ENCODE assay signal across 15 cellular contexts in genomic region chr6:113344969-113345368, GRCh38.
DNase-seq lines count a peak whose midpoint lies in the region; TF ChIP-seq lines count a peak whose summit lies in the region.
"Had no signal": no experiment of that assay in that cellular context is flagged by ENCODE, and none has a peak within 500 bp of the region (broad histone marks: within the 10 kb centered on the region; RNA-seq: fewer than 3 reads in every experiment).

No MANE protein-coding gene starts in this region.

- DNase-seq in GM23248 (peak; percentile 44), amniotic epithelial cell (ENCODE audit: low read depth) (peak; percentile 63), iris pigment epithelial cell (ENCODE audit: low read depth) (peak; percentile 62), mesothelial cell of epicardium (ENCODE audit: low spot score in 2 of 2, unreplicated experiment in 2 of 2) (no peak)
- no peak for DNase-seq in CD4-positive, alpha-beta memory T cell
- DNase-seq in activated CD4-positive, alpha-beta T cell treated with anti-CD3 and anti-CD28 coated beads, Interleukin-2, amount 50 U/mL, for 48 hours: no peak
- DNase-seq: C1 segment of cervical spinal cord; H7; NCI-H1048; NCI-H1436 treated with DMSO at 0.1 percent for 48 hours; NCI-H2081; NK-92 treated with Interleukin-12 subunit alpha and Interleukin-12 subunit beta, amount 100 ng/mL, for 24 hours; Right ventricle myocardium superior had no signal

- H3K9ac ChIP-seq in GM23248: no peak overlapping the region

- H3K27ac ChIP-seq in ACC112 (ENCODE audit: low read depth, low read length): no peak overlapping the region
- H3K27ac ChIP-seq in GM23248: peak overlapping the region; percentile 5; the same call in 1 of the 2 replicates
- no peak overlapping the region for H3K27ac ChIP-seq in CD4-positive, alpha-beta memory T cell (ENCODE audit: low read depth, low read length)
- H3K27ac ChIP-seq: HL-60 had no signal

- intact Hi-C loops in CD4-positive, alpha-beta memory T cell (cut with micrococcal nuclease): no loop called here

- WGBS in GM23248 (ENCODE audit: low coverage in 1 of 2, low lambda C conversion rate in 2 of 2, missing lambda C conversion rate in 2 of 2), 2 experiments: 29 to 35% methylated on average over 2 of the region's 2 CpGs

- TF ChIP-seq CTCF in mesothelial cell of epicardium (IDR thresholded peaks at IDR 0.05; ENCODE audit: unreplicated experiment): no peak

- no peaks in the 10 kb centered on the region for H4K20me1 ChIP-seq in GM23248 (ENCODE audit: insufficient read depth)

- no peaks in the 10 kb centered on the region for H3K36me3 Mint-ChIP-seq in CD4-positive, alpha-beta memory T cell
- H3K36me3 Mint-ChIP-seq in mesothelial cell of epicardium: no peaks in the 10 kb centered on the region

- peaks cover 0 to 2% of the 10 kb centered on the region in 2 donors for H3K27me3 Mint-ChIP-seq in CD4-positive, alpha-beta memory T cell
- H3K27me3 Mint-ChIP-seq in mesothelial cell of epicardium (ENCODE audit: low read depth): no peaks in the 10 kb centered on the region

- H3K9me3 ChIP-seq in GM23248 (ENCODE audit: low read depth): no peaks in the 10 kb centered on the region
- H3K9me3 ChIP-seq in CD4-positive, alpha-beta memory T cell (ENCODE audit: control insufficient read depth in 1 of 2, low read length in 2 of 2): no peaks in the 10 kb centered on the region

- POLR2A ChIA-PET in CD4-positive, alpha-beta memory T cell (lab: Charles Lee; ENCODE audit: partially characterized antibody): no interaction called here

- no peaks in the 10 kb centered on the region for H3K4me1 Mint-ChIP-seq in CD4-positive, alpha-beta memory T cell
- peaks cover 14% of the 10 kb centered on the region for H3K4me1 Mint-ChIP-seq in mesothelial cell of epicardium

- CTCF ChIA-PET in CD4-positive, alpha-beta memory T cell (lab: Charles Lee; ENCODE audit: partially characterized antibody): no interaction called here

- no peaks in the 10 kb centered on the region for H3K27me3 ChIP-seq in ACC112 (ENCODE audit: insufficient read depth, low read length)
- no peaks in the 10 kb centered on the region for H3K27me3 ChIP-seq in GM23248 (replicated peaks; ENCODE audit: insufficient read depth)
- H3K27me3 ChIP-seq in CD4-positive, alpha-beta memory T cell (ENCODE audit: insufficient read depth, low read length): no peaks in the 10 kb centered on the region

- H3K9me2 ChIP-seq in GM23248 (ENCODE audit: insufficient read depth): no peaks in the 10 kb centered on the region

- no peak overlapping the region for H3K27ac Mint-ChIP-seq in CD4-positive, alpha-beta memory T cell
- H3K27ac Mint-ChIP-seq in mesothelial cell of epicardium: no peak overlapping the region

- peak overlapping the region; percentile 15 for H3K4me2 ChIP-seq in GM23248 (ENCODE audit: unreplicated experiment)

- no peak overlapping the region for H3K4me3 Mint-ChIP-seq in CD4-positive, alpha-beta memory T cell
- H3K4me3 Mint-ChIP-seq in mesothelial cell of epicardium: no peak overlapping the region

- H3K4me1 ChIP-seq in ACC112 (ENCODE audit: control insufficient read depth, insufficient read depth, low read length, unreplicated experiment) (peaks cover 9% of the 10 kb centered on the region), GM23248 (ENCODE audit: insufficient read depth) (peaks cover 35% of the 10 kb centered on the region)
- H3K4me1 ChIP-seq in CD4-positive, alpha-beta memory T cell (ENCODE audit: insufficient read depth, low read length): no peaks in the 10 kb centered on the region

- peak overlapping the region; percentile 7 for H2AFZ ChIP-seq in ACC112 (ENCODE audit: low read length, unreplicated experiment)
- 0 out of 2 replicates have a peak overlapping the region, but pooled peaks have one; percentile 16 for H2AFZ ChIP-seq in GM23248

- H3K4me3 ChIP-seq in ACC112 (ENCODE audit: low read depth, low read length) (no peak overlapping the region), GM23248 (no peak overlapping the region)
- no peak overlapping the region for H3K4me3 ChIP-seq in CD4-positive, alpha-beta memory T cell (ENCODE audit: low read length in 2 of 2)

- in situ Hi-C loops in GM23248 (cut with MboI): no loop called here

- H3K9me3 Mint-ChIP-seq in CD4-positive, alpha-beta memory T cell: peaks cover 0 to 6% (median 0%) of the 10 kb centered on the region in 8 donors
- H3K9me3 Mint-ChIP-seq in mesothelial cell of epicardium: no peaks in the 10 kb centered on the region

- H3F3A ChIP-seq in GM23248 (ENCODE audit: insufficient read depth): peaks cover 23% of the 10 kb centered on the region; the same call in 1 of the 2 replicates

- H3K79me2 ChIP-seq in ACC112 (ENCODE audit: control insufficient read depth, insufficient read depth, low read length, unreplicated experiment) (no peaks in the 10 kb centered on the region), GM23248 (ENCODE audit: insufficient read depth) (no peaks in the 10 kb centered on the region)

- H3K36me3 ChIP-seq in ACC112 (ENCODE audit: insufficient read depth, low read length) (no peaks in the 10 kb centered on the region), GM23248 (ENCODE audit: low read depth) (no peaks in the 10 kb centered on the region)
- H3K36me3 ChIP-seq in CD4-positive, alpha-beta memory T cell (ENCODE audit: insufficient read depth, low read length): no peaks in the 10 kb centered on the region

Comparison
In these comparisons a context has a peak if more than half of its experiments do, and no peak if none do; other contexts are left out.
1. DNase-seq: peak in GM23248 (single experiment), amniotic epithelial cell (single experiment) and iris pigment epithelial cell (single experiment); none in CD4-positive, alpha-beta memory T cell (0 of 5), activated CD4-positive, alpha-beta T cell treated with anti-CD3 and anti-CD28 coated beads, Interleukin-2, amount 50 U/mL, for 48 hours (0 of 2) and mesothelial cell of epicardium (0 of 2).